Comparison of ENCODE assay signal across 9 cellular contexts in the genomic region with DNA sequence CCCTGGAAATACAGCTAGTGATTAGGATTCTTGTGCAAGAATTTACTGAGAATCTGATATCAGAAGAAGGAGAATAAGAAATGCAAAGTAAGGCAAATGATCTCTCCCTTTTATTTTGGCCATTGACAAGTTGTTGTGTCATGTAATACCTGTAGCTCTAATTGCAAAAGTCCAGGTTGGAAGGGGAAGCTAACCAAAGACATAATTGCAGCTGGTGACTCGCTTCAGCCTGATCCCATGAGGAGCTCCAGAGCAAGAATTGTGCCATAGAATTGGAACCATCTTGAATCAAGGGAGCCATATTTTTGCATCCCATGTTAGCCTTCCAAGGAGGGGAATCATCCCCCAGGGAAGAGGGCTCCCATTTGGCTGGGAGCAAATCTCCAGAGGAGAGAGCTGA.
"Had no signal": no experiment of that assay in that cellular context is flagged by ENCODE, and none has a peak within 500 bp of the region (broad histone marks: within the 10 kb centered on the region; RNA-seq: fewer than 3 reads in every experiment).

No MANE protein-coding gene starts in this region.

- FAIRE-seq: HepG2, K562 had no signal

- H3K27ac ChIP-seq: GM23248 had no signal

- H3K36me3 ChIP-seq: HAP-1 had no signal

- DNase-seq: GM23248, GOT3, H7, HFFc6, KG1 had no signal

- H2AFZ ChIP-seq: GM23248 had no signal

- ATAC-seq: HCT116, HepG2, K562 had no signal

- H3K4me1 ChIP-seq: HAP-1 had no signal

- H3K4me3 ChIP-seq: GM23248, HAP-1, K562 had no signal

- H3K9ac ChIP-seq: GM23248 had no signal

- H3K9me3 ChIP-seq: HAP-1 had no signal
